In the genomic region with DNA sequence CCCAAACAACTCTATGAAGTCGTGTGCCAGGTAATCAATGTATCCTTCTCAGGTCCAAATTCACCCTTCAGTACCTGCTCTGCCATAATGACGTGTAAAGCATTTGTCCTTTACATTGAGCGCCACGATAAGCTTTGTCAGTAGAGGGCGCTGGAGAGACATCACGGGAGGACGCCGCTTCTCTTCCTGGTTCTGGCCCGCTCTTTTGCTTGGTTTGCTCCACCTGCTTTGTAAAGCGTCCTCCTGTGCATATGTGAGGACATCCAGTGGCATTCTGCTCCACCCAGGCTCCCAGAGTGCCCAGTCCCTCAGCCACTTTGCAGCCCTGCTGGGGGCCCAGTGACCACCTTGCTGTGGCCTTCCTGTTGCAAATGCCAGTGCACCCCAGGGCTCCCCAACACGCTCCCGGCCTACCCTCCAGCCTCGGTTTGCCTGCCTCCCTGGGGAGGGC, we compare ENCODE assay signal across 8 cellular contexts.
A peak's percentile ranks its signal among the peaks of the same experiment; 100 is the strongest.
DNase-seq lines count a peak whose midpoint lies in the region; ATAC-seq lines count a peak whose summit lies in the region.

No MANE protein-coding gene starts in this region.

- no peak overlapping the region for H3K27ac ChIP-seq in naive thymus-derived CD4-positive, alpha-beta T cell (ENCODE audit: low read depth, low read length)

- no peak overlapping the region for H3K4me3 ChIP-seq in adipocyte (ENCODE audit: low read length)
- H3K4me3 ChIP-seq in naive thymus-derived CD4-positive, alpha-beta T cell (ENCODE audit: low read length) = no peak overlapping the region

- H3K4me1 ChIP-seq in adipocyte (ENCODE audit: control insufficient read depth, insufficient read depth, low read length) = no peaks in the 10 kb centered on the region
- no peaks in the 10 kb centered on the region for H3K4me1 ChIP-seq in naive thymus-derived CD4-positive, alpha-beta T cell (ENCODE audit: control insufficient read depth in 2 of 2, insufficient read depth in 2 of 2, low read length in 2 of 2)

- CTCF ChIA-PET in naive thymus-derived CD4-positive, alpha-beta T cell (lab: Charles Lee) = no interaction called here

- no peak overlapping the region for H3K9ac ChIP-seq in adipocyte (ENCODE audit: low read length)

- H3K9me3 ChIP-seq in adipocyte (ENCODE audit: control insufficient read depth, low read length) = peaks cover 14% of the 10 kb centered on the region
- H3K9me3 ChIP-seq in naive thymus-derived CD4-positive, alpha-beta T cell (ENCODE audit: control insufficient read depth in 2 of 3, low read length in 3 of 3) = no peaks in the 10 kb centered on the region

- H3K27me3 ChIP-seq in adipocyte (replicated peaks; ENCODE audit: control insufficient read depth, insufficient read depth, low read length) = peaks cover 47% of the 10 kb centered on the region
- H3K27me3 ChIP-seq in naive thymus-derived CD4-positive, alpha-beta T cell (ENCODE audit: control insufficient read depth in 2 of 2, insufficient read depth in 2 of 2, low read length in 2 of 2) = no peaks in the 10 kb centered on the region

- intact Hi-C loops in naive thymus-derived CD4-positive, alpha-beta T cell (cut with micrococcal nuclease) = loop anchor here in 1 of 2 donors (2.0 kb wide), 1 partner anchor 419 kb away; no protein-coding TSS in a partner anchor

- H3K27ac Mint-ChIP-seq in naive thymus-derived CD4-positive, alpha-beta T cell = no peak overlapping the region
- H3K27ac Mint-ChIP-seq in effector memory CD8-positive, alpha-beta T cell = no peak overlapping the region

- DNase-seq in ELF-1 (ENCODE audit: low read depth, low spot score) (peak; percentile 79), NCI-H2171 treated with DMSO at 0.1 percent for 48 hours (lab: John Stamatoyannopoulos, UW) (peak; percentile 50), adipocyte (ENCODE audit: low read depth) (peak; percentile 23), NCI-H1105 (lab: John Stamatoyannopoulos, UW) (no peak)
- DNase-seq in naive thymus-derived CD4-positive, alpha-beta T cell = peak in 1 of 9 donors; percentile 22
- DNase-seq in effector memory CD8-positive, alpha-beta T cell = no peak

- peaks cover 0 to 8% (median 0%) of the 10 kb centered on the region in 5 donors for H3K36me3 Mint-ChIP-seq in naive thymus-derived CD4-positive, alpha-beta T cell
- H3K36me3 Mint-ChIP-seq in effector memory CD8-positive, alpha-beta T cell (ENCODE audit: insufficient read depth) = no peaks in the 10 kb centered on the region

- no peaks in the 10 kb centered on the region for H3K36me3 ChIP-seq in adipocyte (ENCODE audit: control insufficient read depth, insufficient read depth, low read length, severe bottlenecking)
- H3K36me3 ChIP-seq in naive thymus-derived CD4-positive, alpha-beta T cell (ENCODE audit: control insufficient read depth in 2 of 3, insufficient read depth in 3 of 3, low read length in 3 of 3) = no peaks in the 10 kb centered on the region

- peaks cover 0 to 26% (median 10%) of the 10 kb centered on the region in 5 donors for H3K27me3 Mint-ChIP-seq in naive thymus-derived CD4-positive, alpha-beta T cell
- H3K27me3 Mint-ChIP-seq in effector memory CD8-positive, alpha-beta T cell = peaks cover 7 to 15% of the 10 kb centered on the region in 2 donors

- H3K4me1 Mint-ChIP-seq in naive thymus-derived CD4-positive, alpha-beta T cell = peaks cover 0 to 3% (median 0%) of the 10 kb centered on the region in 7 donors
- H3K4me1 Mint-ChIP-seq in effector memory CD8-positive, alpha-beta T cell (ENCODE audit: low read depth in 2 of 2) = no peaks in the 10 kb centered on the region

- H3K4me3 Mint-ChIP-seq in naive thymus-derived CD4-positive, alpha-beta T cell = no peak overlapping the region
- no peak overlapping the region for H3K4me3 Mint-ChIP-seq in effector memory CD8-positive, alpha-beta T cell

- peaks cover 0 to 32% (median 10%) of the 10 kb centered on the region in 11 donors for H3K9me3 Mint-ChIP-seq in naive thymus-derived CD4-positive, alpha-beta T cell
- peaks cover 6 to 7% of the 10 kb centered on the region in 2 donors for H3K9me3 Mint-ChIP-seq in effector memory CD8-positive, alpha-beta T cell

- ATAC-seq in GM21619 (IDR thresholded peaks at IDR 0.05; ENCODE audit: unreplicated experiment) = peak; percentile 72
- peak; percentile 57 for ATAC-seq in naive thymus-derived CD4-positive, alpha-beta T cell
- ATAC-seq in effector memory CD8-positive, alpha-beta T cell (replicated peaks) = no peak
- no peak for ATAC-seq in GM21390 (IDR thresholded peaks at IDR 0.05; ENCODE audit: unreplicated experiment)

- POLR2A ChIA-PET in naive thymus-derived CD4-positive, alpha-beta T cell (lab: Charles Lee) = no interaction called here

Comparison
In these comparisons a context has a peak if more than half of its experiments do, and no peak if none do; other contexts are left out.
1. DNase-seq: peak in ELF-1 (single experiment), NCI-H2171 treated with DMSO at 0.1 percent for 48 hours (single experiment) and adipocyte (single experiment); none in effector memory CD8-positive, alpha-beta T cell (0 of 3) and NCI-H1105 (single experiment).
2. ATAC-seq: peak in GM21619 (single experiment) and naive thymus-derived CD4-positive, alpha-beta T cell (single experiment); none in effector memory CD8-positive, alpha-beta T cell (single experiment) and GM21390 (single experiment).